Comparison of ENCODE assay signal across 29 cellular contexts in genomic region chr6:9732056-9732455, GRCh38.
"Had no signal": no experiment of that assay in that cellular context is flagged by ENCODE, and none has a peak within 500 bp of the region (broad histone marks: within the 10 kb centered on the region; RNA-seq: fewer than 3 reads in every experiment).

No MANE protein-coding gene starts in this region.

- H3K4me3 ChIP-seq: coronary artery, heart right ventricle, left lung, lower lobe of right lung, suprapubic skin, tibial artery, upper lobe of right lung had no signal

- H3K4me1 ChIP-seq: heart right ventricle, left lung, lower lobe of right lung, suprapubic skin, tibial artery, upper lobe of right lung had no signal

- FAIRE-seq: astrocyte had no signal

- DNase-seq: activated CD4-positive, alpha-beta T cell treated with anti-CD3 and anti-CD28 coated beads for 48 hours; activated CD4-positive, alpha-beta T cell treated with anti-CD3 and anti-CD28 coated beads, Interleukin-2, amount 50 U/mL, for 48 hours; activated CD8-positive, alpha-beta memory T cell treated with anti-CD3 and anti-CD28 coated beads for 24 hours; activated gamma-delta T cell; activated naive CD4-positive, alpha-beta T cell treated with anti-CD3 and anti-CD28 coated beads, Interleukin-2, amount 50 U/mL, for 16 hours; activated T-cell treated with anti-CD3 and anti-CD28 coated beads, Interleukin-2, amount 50 U/mL, for 1 hour; amniotic stem cell; brain microvascular endothelial cell; foreskin fibroblast; heart right ventricle; kidney glomerular epithelial cell; left lung; lower lobe of right lung; mesenchymal stem cell; posterior cingulate gyrus; right cardiac atrium; stimulated activated CD4-positive, alpha-beta T cell treated with anti-CD3 and anti-CD28 coated beads, Interleukin-15, amount 100 ng/mL, for 24 hours; stimulated activated CD4-positive, alpha-beta T cell treated with anti-CD3 and anti-CD28 coated beads, Interleukin-2, amount 100 ng/mL, for 24 hours; stimulated activated naive CD4-positive, alpha-beta T cell; T1000; tibial artery; upper lobe of right lung; WERI-Rb-1 had no signal

- H3K27ac ChIP-seq: brain microvascular endothelial cell, coronary artery, heart right ventricle, left lung, lower lobe of right lung, suprapubic skin, tibial artery, upper lobe of right lung, WERI-Rb-1 had no signal

- ATAC-seq: activated CD4-positive, CD25-positive, alpha-beta regulatory T cell treated with anti-CD3 and anti-CD28 coated beads, Interleukin-2, amount 50 U/mL, for 24 hours; esophagus mucosa; heart right ventricle; left lung; lower lobe of right lung; natural killer cell treated with Interleukin-12 subunit alpha and Interleukin-12 subunit beta and Interleukin-15 and Interleukin-18, amount 100 ng/mL, for 72 hours; right cardiac atrium; upper lobe of right lung had no signal

- H3K36me3 ChIP-seq: brain microvascular endothelial cell, heart right ventricle, left lung, lower lobe of right lung, suprapubic skin, tibial artery, upper lobe of right lung, WERI-Rb-1 had no signal

- H3K27me3 ChIP-seq: brain microvascular endothelial cell, heart right ventricle, left lung, suprapubic skin, tibial artery, upper lobe of right lung had no signal

- H3K9me3 ChIP-seq: lower lobe of right lung, suprapubic skin, tibial artery had no signal
